In the genomic region with DNA sequence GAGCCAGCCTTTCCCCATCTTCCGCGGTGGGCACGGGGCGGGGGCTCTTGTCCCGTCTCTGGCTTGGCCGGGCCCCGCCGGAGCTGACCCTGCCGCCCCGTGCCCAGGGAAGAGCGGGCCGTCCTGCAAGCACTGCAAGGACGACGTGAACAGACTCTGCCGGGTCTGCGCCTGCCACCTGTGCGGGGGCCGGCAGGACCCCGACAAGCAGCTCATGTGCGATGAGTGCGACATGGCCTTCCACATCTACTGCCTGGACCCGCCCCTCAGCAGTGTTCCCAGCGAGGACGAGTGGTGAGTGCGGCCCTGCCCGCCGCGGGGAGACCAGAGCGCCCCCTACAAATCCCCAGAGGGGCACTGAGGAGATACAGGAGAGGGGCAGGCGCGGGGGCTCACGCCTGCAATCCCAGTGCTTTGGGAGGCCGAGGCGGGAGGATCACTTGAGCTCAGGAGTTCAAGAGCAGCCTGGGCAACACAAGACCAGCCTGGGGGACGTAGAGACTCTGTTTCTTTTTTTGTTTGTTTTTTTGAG, we compare ENCODE assay signal across 16 cellular contexts. TPM values are rescaled to one million over a fixed set of nuclear protein-coding genes. Genes with fewer than 3 reads are reported as not detected.
DNase-seq lines count a peak whose midpoint lies in the region; ATAC-seq and TF ChIP-seq lines count a peak whose summit lies in the region.
"Not testable (repeated sequence)": the region's sequence is repeated elsewhere in the genome, so short reads cannot be mapped to it uniquely, and the experiment has no call there.
"Had no signal": no experiment of that assay in that cellular context is flagged by ENCODE, and none has a peak within 500 bp of the region (broad histone marks: within the 10 kb centered on the region; RNA-seq: fewer than 3 reads in every experiment).

No MANE protein-coding gene starts in this region.

- intact Hi-C loops in upper lobe of right lung (cut with DNase I): not testable (repeated sequence)

- H3K4me1 ChIP-seq in GM23338 (ENCODE audit: insufficient read depth); HEK293 (ENCODE audit: control insufficient read depth, insufficient read depth, low read length); osteoblast (ENCODE audit: insufficient read depth, low read length); upper lobe of right lung: not testable (repeated sequence)

- TF ChIP-seq CTCF in 22Rv1 (IDR thresholded peaks at IDR 0.05) (peak; percentile 24), GM23338 (conservative IDR thresholded peaks at IDR 0.05; ENCODE audit: low read depth in 2 of 2) (peak in 1 of 2 experiments; percentile 32; a peak in 2 of 4 replicates)
- not testable (repeated sequence) for TF ChIP-seq CTCF in HEK293 (tag by site-specific recombination; IDR thresholded peaks at IDR 0.05); RWPE1 (conservative IDR thresholded peaks at IDR 0.05; ENCODE audit: low read depth); osteoblast (IDR thresholded peaks at IDR 0.05; ENCODE audit: extremely low read depth, low read depth, low read length); upper lobe of right lung (IDR thresholded peaks at IDR 0.05)

- ATAC-seq in GM23338 (peak; percentile 67), upper lobe of right lung (peak; percentile 9)
- ATAC-seq in activated naive CD8-positive, alpha-beta T cell treated with anti-CD3 and anti-CD28 coated beads, Interleukin-2, amount 50 U/mL, for 24 hours: peak; percentile 18

- peaks cover 24% of the 10 kb centered on the region for H4K20me1 ChIP-seq in GM23338 (replicated peaks; ENCODE audit: insufficient read depth)
- H4K20me1 ChIP-seq in osteoblast (ENCODE audit: insufficient read depth, low read length): not testable (repeated sequence)

- POLR2A ChIA-PET in HEK293 (lab: Yijun Ruan, JAX); RWPE1 (lab: Yijun Ruan, JAX; ENCODE audit: low non-redundant PET): not testable (repeated sequence)

- peaks cover 62% of the 10 kb centered on the region for H3K36me3 Mint-ChIP-seq in GM23338 (ENCODE audit: low read depth)
- peaks cover 65% of the 10 kb centered on the region for H3K36me3 Mint-ChIP-seq in activated naive CD8-positive, alpha-beta T cell treated with anti-CD3 and anti-CD28 coated beads, Interleukin-2, amount 50 U/mL, for 24 hours (ENCODE audit: low read depth)

- not testable (repeated sequence) for H3K9me3 ChIP-seq in HEK293 (ENCODE audit: control insufficient read depth, insufficient read depth, low read depth, low read length); osteoblast (ENCODE audit: low read depth, low read length); upper lobe of right lung

- H3K4me3 ChIP-seq in GM23338; H7 (ENCODE audit: insufficient read depth, low read depth, low read length); HEK293 (ENCODE audit: low read depth, low read length); osteoblast (ENCODE audit: insufficient read depth, low read length); upper lobe of right lung: not testable (repeated sequence)

- not testable (repeated sequence) for H3K9me3 Mint-ChIP-seq in GM23338; activated naive CD8-positive, alpha-beta T cell treated with anti-CD3 and anti-CD28 coated beads, Interleukin-2, amount 50 U/mL, for 24 hours

- H3F3A ChIP-seq in GM23338 (replicated peaks; ENCODE audit: low read depth): not testable (repeated sequence)

- H3K27me3 Mint-ChIP-seq in GM23338 (ENCODE audit: insufficient read depth, low read depth, poor library complexity): peaks cover 11% of the 10 kb centered on the region
- not testable (repeated sequence) for H3K27me3 Mint-ChIP-seq in activated naive CD8-positive, alpha-beta T cell treated with anti-CD3 and anti-CD28 coated beads, Interleukin-2, amount 50 U/mL, for 24 hours

- H3K27ac Mint-ChIP-seq in GM23338; activated naive CD8-positive, alpha-beta T cell treated with anti-CD3 and anti-CD28 coated beads, Interleukin-2, amount 50 U/mL, for 24 hours: not testable (repeated sequence)

- H3K4me1 Mint-ChIP-seq in GM23338; activated naive CD8-positive, alpha-beta T cell treated with anti-CD3 and anti-CD28 coated beads, Interleukin-2, amount 50 U/mL, for 24 hours: not testable (repeated sequence)

- not testable (repeated sequence) for H3K4me3 Mint-ChIP-seq in GM23338; activated naive CD8-positive, alpha-beta T cell treated with anti-CD3 and anti-CD28 coated beads, Interleukin-2, amount 50 U/mL, for 24 hours

- not testable (repeated sequence) for H3K27me3 ChIP-seq in GM23338 (ENCODE audit: insufficient read depth); H7 (ENCODE audit: control insufficient read depth, insufficient read depth, low read length); osteoblast (ENCODE audit: insufficient read depth, low read length); upper lobe of right lung

- not testable (repeated sequence) for DNase-seq in GM23338 (ENCODE audit: low spot score); RWPE1 (ENCODE audit: low spot score); activated naive CD8-positive, alpha-beta T cell treated with anti-CD3 and anti-CD28 coated beads, Interleukin-2, amount 50 U/mL, for 24 hours; upper lobe of right lung
- DNase-seq in H7 (peak; percentile 70), osteoblast (ENCODE audit: insufficient read length, low spot score, missing footprints) (peak; percentile 3)

- H3K9me2 ChIP-seq in GM23338 (ENCODE audit: insufficient read depth): not testable (repeated sequence)

- not testable (repeated sequence) for H3K79me2 ChIP-seq in GM23338 (replicated peaks; ENCODE audit: insufficient read depth)
- H3K79me2 ChIP-seq in osteoblast (ENCODE audit: insufficient read depth, low read length): peaks cover 15% of the 10 kb centered on the region

- CTCF ChIA-PET in HEK293 (lab: Yijun Ruan, JAX): interaction anchor here (1.4 kb wide), 1 partner anchor 89 kb away, joined by 3 read pairs; no protein-coding TSS in a partner anchor
- CTCF ChIA-PET in RWPE1 (lab: Yijun Ruan, JAX): not testable (repeated sequence)

- not testable (repeated sequence) for H3K27ac ChIP-seq in 22Rv1; GM23338 (ENCODE audit: low read depth); HEK293 (ENCODE audit: extremely low read depth, low read depth, low read length); osteoblast (ENCODE audit: low read depth, low read length); upper lobe of right lung
- H3K27ac ChIP-seq in RWPE1: peak overlapping the region; percentile 17; the same call in 1 of the 2 replicates

- H3K36me3 ChIP-seq in GM23338 (ENCODE audit: insufficient read depth); H7 (replicated peaks; ENCODE audit: control insufficient read depth, insufficient read depth, low read length); upper lobe of right lung: not testable (repeated sequence)
- H3K36me3 ChIP-seq in HEK293 (ENCODE audit: control insufficient read depth in 2 of 2, insufficient read depth in 1 of 2, low read length in 2 of 2): peaks cover 53 to 86% of the 10 kb centered on the region in 2 experiments
- peaks cover 15% of the 10 kb centered on the region for H3K36me3 ChIP-seq in osteoblast (ENCODE audit: insufficient read depth, low read length)

- not testable (repeated sequence) for H3K4me2 ChIP-seq in GM23338; osteoblast (ENCODE audit: insufficient read depth, low read length)

- H2AFZ ChIP-seq in GM23338; osteoblast (ENCODE audit: low read length): not testable (repeated sequence)

TF ChIP-seq in HEK293, 187 proteins besides CTCF, POLR2A, EP300 and RAD21:
- peak; percentile 73; the same call in 1 of the 2 replicates for TF ChIP-seq ZNF677 (tag by site-specific recombination; IDR thresholded peaks at IDR 0.05)
- 0 out of 2 replicates have a peak, but pooled peaks have one; percentile 26 for TF ChIP-seq ZNF157 (tag by site-specific recombination; IDR thresholded peaks at IDR 0.05)
TF ChIP-seq in HEK293: peak in this region for 2; not testable (repeated sequence) for 185.

RNA-seq across cellular contexts. Expression of gene KDM4B, which starts 27.2 kb away (rescaled TPM):
- 27.6 and 35.7 TPM in 2 replicates for total RNA-seq in GM23338 (2014; rRNA removed; shearing (Covaris generic))
- 8.7 and 9.1 TPM in 2 replicates for polyA plus RNA-seq in GM23338 (2016; fragmentation: Nextera tagmentation; extraction: Ambion mirVana)
- total RNA-seq in H7 (2014; rRNA removed; shearing (Covaris generic)): 12.0 and 18.5 TPM in 2 replicates
- 19.7 and 22.1 TPM in 2 replicates for total RNA-seq in osteoblast
- 39.0 TPM for total RNA-seq in upper lobe of right lung

RNA-seq across cellular contexts. Expression of gene UHRF1, which starts 32.4 kb away (rescaled TPM):
- 40.9 and 45.7 TPM in 2 replicates for total RNA-seq in GM23338 (2014; rRNA removed; shearing (Covaris generic))
- polyA plus RNA-seq in GM23338 (2016; fragmentation: Nextera tagmentation; extraction: Ambion mirVana): 20.3 and 24.5 TPM in 2 replicates
- total RNA-seq in H7 (2014; rRNA removed; shearing (Covaris generic)): 22.1 and 54.0 TPM in 2 replicates
- total RNA-seq in osteoblast: 7.4 and 7.6 TPM in 2 replicates
- 0.90 TPM for total RNA-seq in upper lobe of right lung

RNA-seq across cellular contexts. Expression of gene ARRDC5, which starts 39.0 kb away (rescaled TPM):
- not detected in 2 replicates for total RNA-seq in GM23338 (2014; rRNA removed; shearing (Covaris generic))
- polyA plus RNA-seq in GM23338 (2016; fragmentation: Nextera tagmentation; extraction: Ambion mirVana): not detected in 2 replicates
- total RNA-seq in H7 (2014; rRNA removed; shearing (Covaris generic)): not detected in 2 replicates
- 0.29 and 0.36 TPM in 2 replicates for total RNA-seq in osteoblast
- total RNA-seq in upper lobe of right lung: not detected
- total RNA-seq: A172, A673, Caco-2, Calu3, Daoy had no signal
- polyA plus RNA-seq: A549, AG04450, BJ had no signal

Comparison
In these comparisons a context has a peak if more than half of its experiments do, and no peak if none do; other contexts are left out.
1. ATAC-seq: peak in every context shown above with its lines; median percentile 67 in GM23338; 18 in activated naive CD8-positive, alpha-beta T cell treated with anti-CD3 and anti-CD28 coated beads, Interleukin-2, amount 50 U/mL, for 24 hours; 9 in upper lobe of right lung.